ENCODE assay signal across 8 cellular contexts in genomic region chr6:42453649-42454427, GRCh38. TPM values are rescaled to one million over a fixed set of nuclear protein-coding genes. Genes with fewer than 3 reads are reported as not detected.
DNase-seq lines count a peak whose midpoint lies in the region; ATAC-seq and TF ChIP-seq lines count a peak whose summit lies in the region.

No MANE protein-coding gene starts in this region.

- ATAC-seq in HG03280 (IDR thresholded peaks at IDR 0.05; ENCODE audit: unreplicated experiment), result no peak

- TF ChIP-seq CTCF in HFFc6 (IDR thresholded peaks at IDR 0.05), result no peak
- TF ChIP-seq CTCF in WERI-Rb-1 (IDR thresholded peaks at IDR 0.05; ENCODE audit: low read depth, low read length), result no peak
- no peak for TF ChIP-seq CTCF in fibroblast of mammary gland (conservative IDR thresholded peaks at IDR 0.05; ENCODE audit: control insufficient read depth, insufficient read depth, low read depth, low read length)

- H3K9ac ChIP-seq in BLaER1 treated with 17β-estradiol and CSF1 and Interleukin-3, amounts not matched to agents 10 nM and 100 nM, result peak overlapping the region; percentile 80 to 95 (median 90)

- peak overlapping the region; percentile 85 to 98 (median 95) for H3K4me2 ChIP-seq in BLaER1 treated with 17β-estradiol and CSF1 and Interleukin-3, amounts not matched to agents 10 nM and 100 nM

- peaks cover 0 to 14% (median 0%) of the 10 kb centered on the region in 11 experiments; a peak in 4 of 22 replicates for H3K27me3 ChIP-seq in BLaER1 treated with 17β-estradiol and CSF1 and Interleukin-3, amounts not matched to agents 10 nM and 100 nM
- H3K27me3 ChIP-seq in WERI-Rb-1 (ENCODE audit: insufficient read depth, low read depth, severe bottlenecking), result no peaks in the 10 kb centered on the region
- H3K27me3 ChIP-seq in neuron (ENCODE audit: insufficient read depth, low read length), result no peaks in the 10 kb centered on the region

- H2AFZ ChIP-seq in neuron (ENCODE audit: low read depth, low read length), result peak overlapping the region; percentile 21

- peaks cover 2% of the 10 kb centered on the region for H3K36me3 Mint-ChIP-seq in HFFc6 (ENCODE audit: low read depth)

- H3K27ac ChIP-seq in BLaER1 treated with 17β-estradiol and CSF1 and Interleukin-3, amounts not matched to agents 10 nM and 100 nM, result peak overlapping the region in 10 of 11 experiments; percentile 76 to 97 (median 92); a peak in 18 of 22 replicates
- peak overlapping the region; percentile 90 for H3K27ac ChIP-seq in WERI-Rb-1

- H3K4me1 ChIP-seq in BLaER1 treated with 17β-estradiol and CSF1 and Interleukin-3, amounts not matched to agents 10 nM and 100 nM, result peaks cover 24 to 35% (median 32%) of the 10 kb centered on the region in 10 experiments
- peaks cover 38% of the 10 kb centered on the region for H3K4me1 ChIP-seq in neuron (ENCODE audit: insufficient read depth, low read length)

- peak overlapping the region; percentile 76 to 92 (median 83) for H3K4me3 ChIP-seq in BLaER1 treated with 17β-estradiol and CSF1 and Interleukin-3, amounts not matched to agents 10 nM and 100 nM
- H3K4me3 ChIP-seq in WERI-Rb-1 (ENCODE audit: low read depth, low read length) (peak overlapping the region; percentile 97), fibroblast of mammary gland (ENCODE audit: control insufficient read depth, low read depth, low read length) (peak overlapping the region; percentile 87), neuron (ENCODE audit: low read length) (peak overlapping the region; percentile 91)

- peaks cover 29% of the 10 kb centered on the region for H3K4me1 Mint-ChIP-seq in HFFc6 (ENCODE audit: low read depth)

- H3K4me3 Mint-ChIP-seq in HFFc6, result peak overlapping the region; percentile 99

- no peaks in the 10 kb centered on the region for H3K36me3 ChIP-seq in BLaER1 treated with 17β-estradiol and CSF1 and Interleukin-3, amounts not matched to agents 10 nM and 100 nM
- H3K36me3 ChIP-seq in WERI-Rb-1, result peaks cover 3% of the 10 kb centered on the region
- no peaks in the 10 kb centered on the region for H3K36me3 ChIP-seq in neuron (ENCODE audit: insufficient read depth, low read length)

- DNase-seq in HFFc6 (peak; percentile 32), WERI-Rb-1 (peak; percentile 74), fibroblast of mammary gland (ENCODE audit: low read depth) (peak; percentile 59), SIG-M5 treated with dmso at 0.1 percent for 504 hours (lab: John Stamatoyannopoulos, UW; ENCODE audit: unreplicated experiment) (no peak), GM19238 (ENCODE audit: insufficient read length, low spot score) (no peak)

- H4K20me1 ChIP-seq in BLaER1 treated with 17β-estradiol and CSF1 and Interleukin-3, amounts not matched to agents 10 nM and 100 nM, result no peaks in the 10 kb centered on the region

- H3K9me3 ChIP-seq in BLaER1 treated with 17β-estradiol and CSF1 and Interleukin-3, amounts not matched to agents 10 nM and 100 nM (replicated peaks in 1 of 11), result no peaks in the 10 kb centered on the region
- H3K9me3 ChIP-seq in WERI-Rb-1 (ENCODE audit: severe bottlenecking) (no peaks in the 10 kb centered on the region), neuron (ENCODE audit: low read length) (no peaks in the 10 kb centered on the region)

- H3K27ac Mint-ChIP-seq in HFFc6, result peak overlapping the region; percentile 86

- H3K27me3 Mint-ChIP-seq in HFFc6 (ENCODE audit: insufficient read depth), result no peaks in the 10 kb centered on the region; the same call in none of the 2 replicates

- no peaks in the 10 kb centered on the region for H3K9me3 Mint-ChIP-seq in HFFc6

RNA-seq across cellular contexts. Expression of gene TRERF1, which starts 2.1 kb away (rescaled TPM):
- 10 to 100 TPM; 10.5 to 16.4 (median 15.2) TPM for total RNA-seq in HFFc6 (2021; fragmentation: NEBNext Ultra II Directional; extraction: Animal tissue kit (Norgen Biotek cat#: 25700))

Comparison
In these comparisons a context has a peak if more than half of its experiments do, and no peak if none do; other contexts are left out.
1. DNase-seq: peak in HFFc6 (single experiment), WERI-Rb-1 (single experiment) and fibroblast of mammary gland (single experiment); none in SIG-M5 treated with dmso at 0.1 percent for 504 hours (single experiment) and GM19238 (single experiment).
2. Peak in every context shown above with its lines, with median percentiles within 50 percentile points of each other: H3K4me3 ChIP-seq.